ENCODE assay signal across 22 cellular contexts in genomic region chr9:1217076-1217475, GRCh38.
"Had no signal": no experiment of that assay in that cellular context is flagged by ENCODE, and none has a peak within 500 bp of the region (broad histone marks: within the 10 kb centered on the region; RNA-seq: fewer than 3 reads in every experiment).

No MANE protein-coding gene starts in this region.

- H3K9me3 Mint-ChIP-seq: activated B cell treated with CpG ODN at 0.5 μM for 24 hours; activated T-cell treated with anti-CD3 and anti-CD28 coated beads, Interleukin-2, amount 50 U/mL, for 72 hours; nephron; T-helper 2 cell treated with Interferon-gamma antibody and Interleukin-4, amounts not matched to agents 5 μg/mL and 100 μg/mL, for 36 hours had no signal

- DNase-seq: activated B cell treated with CpG ODN at 0.5 μM for 24 hours; activated CD4-positive, alpha-beta T cell treated with anti-CD3 and anti-CD28 coated beads for 36 hours; activated naive CD4-positive, alpha-beta T cell treated with Interleukin-2 at 50 U/mL for 16 hours; activated T-cell treated with anti-CD3 and anti-CD28 coated beads for 4 hours; activated T-cell treated with anti-CD3 and anti-CD28 coated beads, Interleukin-2, amount 50 U/mL, for 72 hours; anterior cingulate cortex; cerebellar nuclear complex; cortex of kidney; effector memory CD8-positive, alpha-beta T cell; islet precursor cell; left ventricle myocardium inferior; mucosa of descending colon; posterior cingulate gyrus; right cardiac atrium; stimulated activated CD4-positive, alpha-beta T cell treated with anti-CD3 and anti-CD28 coated beads, Interleukin-2, amount 100 ng/mL, for 48 hours; stimulated activated naive CD4-positive, alpha-beta T cell treated with Interleukin-2 at 50 U/mL for 16 hours had no signal

- H3K27me3 Mint-ChIP-seq: activated B cell treated with CpG ODN at 0.5 μM for 24 hours; activated naive CD8-positive, alpha-beta T cell; effector memory CD8-positive, alpha-beta T cell had no signal

- H3K4me3 ChIP-seq: cardiac muscle cell, left ventricle myocardium inferior, lung, mucosa of descending colon, tibial nerve had no signal

- H3K36me3 Mint-ChIP-seq: activated naive CD8-positive, alpha-beta T cell had no signal

- ATAC-seq: activated CD4-positive, alpha-beta T cell treated with anti-CD3 and anti-CD28 coated beads for 36 hours; activated T-cell treated with anti-CD3 and anti-CD28 coated beads, Interleukin-2, amount 50 U/mL, for 72 hours; effector memory CD8-positive, alpha-beta T cell; mucosa of descending colon; right cardiac atrium had no signal

- H3K4me1 Mint-ChIP-seq: activated B cell treated with CpG ODN at 0.5 μM for 24 hours; activated CD4-positive, alpha-beta T cell treated with anti-CD3 and anti-CD28 coated beads for 36 hours had no signal

- H3K4me3 Mint-ChIP-seq: activated B cell treated with CpG ODN at 0.5 μM for 24 hours; activated CD4-positive, alpha-beta T cell treated with anti-CD3 and anti-CD28 coated beads for 36 hours; activated naive CD8-positive, alpha-beta T cell; activated T-cell treated with anti-CD3 and anti-CD28 coated beads, Interleukin-2, amount 50 U/mL, for 72 hours; effector memory CD8-positive, alpha-beta T cell; nephron; T-helper 2 cell treated with Interferon-gamma antibody and Interleukin-4, amounts not matched to agents 5 μg/mL and 100 μg/mL, for 36 hours had no signal

- H3K27ac Mint-ChIP-seq: activated B cell treated with CpG ODN at 0.5 μM for 24 hours; activated CD4-positive, alpha-beta T cell treated with anti-CD3 and anti-CD28 coated beads for 36 hours; activated naive CD8-positive, alpha-beta T cell; activated T-cell treated with anti-CD3 and anti-CD28 coated beads, Interleukin-2, amount 50 U/mL, for 72 hours; effector memory CD8-positive, alpha-beta T cell; nephron; T-helper 2 cell treated with Interferon-gamma antibody and Interleukin-4, amounts not matched to agents 5 μg/mL and 100 μg/mL, for 36 hours had no signal
